8 cellular contexts compared by ENCODE assay signal in genomic region chr10:61896854-61897661, GRCh38. TPM values are rescaled to one million over a fixed set of nuclear protein-coding genes. Genes with fewer than 3 reads are reported as not detected.
A peak's percentile ranks its signal among the peaks of the same experiment; 100 is the strongest.
DNase-seq lines count a peak whose midpoint lies in the region; ATAC-seq and TF ChIP-seq lines count a peak whose summit lies in the region.

No MANE protein-coding gene starts in this region.

- H3K4me1 ChIP-seq in colonic mucosa: peaks cover 8% of the 10 kb centered on the region

- H3K9me3 ChIP-seq in colonic mucosa: no peaks in the 10 kb centered on the region

- DNase-seq in NCI-H1436 (lab: John Stamatoyannopoulos, UW) (peak; percentile 39), NCI-H1436 treated with DMSO at 0.1 percent for 48 hours (lab: John Stamatoyannopoulos, UW) (no peak), H7 (peak; percentile 92), Kasumi-1 (lab: John Stamatoyannopoulos, UW) (peak; percentile 92 to 94), colonic mucosa (peak; percentile 72), left lobe of liver (ENCODE audit: low spot score) (peak; percentile 73)
- DNase-seq in stimulated activated CD4-positive, alpha-beta T cell treated with anti-CD3 and anti-CD28 coated beads, Interleukin-4, amount 100 ng/mL, for 24 hours: peak; percentile 71

- ATAC-seq in left lobe of liver: peak; percentile 87

- intact Hi-C loops in colonic mucosa (cut with DNase I): loop anchor here (5.0 kb wide), 2 partner anchors 55 to 145 kb away; no protein-coding TSS in a partner anchor

- H3K27me3 ChIP-seq in H7 (ENCODE audit: control insufficient read depth, insufficient read depth, low read length) (peaks cover 35% of the 10 kb centered on the region), colonic mucosa (no peaks in the 10 kb centered on the region)

- H3K36me3 ChIP-seq in H7 (replicated peaks; ENCODE audit: control insufficient read depth, insufficient read depth, low read length) (no peaks in the 10 kb centered on the region), colonic mucosa (no peaks in the 10 kb centered on the region)

- peak overlapping the region; percentile 13 to 67 for H3K9ac ChIP-seq in colonic mucosa (ENCODE audit: low read depth in 2 of 2, low read length in 2 of 2)

- H3K4me3 ChIP-seq in H7 (ENCODE audit: insufficient read depth, low read depth, low read length) (peak overlapping the region; percentile 40), WI38 (ENCODE audit: low read depth, low read length) (no peak overlapping the region), colonic mucosa (no peak overlapping the region)

- TF ChIP-seq CTCF in WI38 (IDR thresholded peaks at IDR 0.05; ENCODE audit: low read depth, low read length) (peak; percentile 45), colonic mucosa (IDR thresholded peaks at IDR 0.05) (peak; percentile 52)

- H3K27ac ChIP-seq in colonic mucosa: peak overlapping the region; percentile 93

RNA-seq across cellular contexts. Expression of gene ARID5B, which starts 4.4 kb away (rescaled TPM):
- 1.3 and 1.4 TPM in 2 replicates for total RNA-seq in H7 (2014; rRNA removed; shearing (Covaris generic))
- total RNA-seq in colonic mucosa (10 to 100 TPM; 18.8 to 27.2 TPM), left lobe of liver (3.8 TPM)
